8 cellular contexts compared by ENCODE assay signal in genomic region chr10:18650618-18651017, GRCh38. TPM values are rescaled to one million over a fixed set of nuclear protein-coding genes. Genes with fewer than 3 reads are reported as not detected.
DNase-seq lines count a peak whose midpoint lies in the region; ATAC-seq and TF ChIP-seq lines count a peak whose summit lies in the region.

No MANE protein-coding gene starts in this region.

- H3K4me1 ChIP-seq in body of pancreas (peaks cover 5% of the 10 kb centered on the region), mesodermal cell (ENCODE audit: control insufficient read depth, insufficient read depth, low read length, poor library complexity, severe bottlenecking) (no peaks in the 10 kb centered on the region)

- H3K4me3 ChIP-seq in Jurkat, Clone E6-1 (ENCODE audit: low read length): peak overlapping the region; percentile 93
- peak overlapping the region; percentile 13 to 49 for H3K4me3 ChIP-seq in body of pancreas
- H3K4me3 ChIP-seq in mesodermal cell (ENCODE audit: extremely low read depth, insufficient read depth, low read length, poor library complexity, severe bottlenecking): peak overlapping the region; percentile 76

- peaks cover 0 to 2% of the 10 kb centered on the region in 2 donors for H3K36me3 ChIP-seq in body of pancreas (replicated peaks in 1 of 2; ENCODE audit: insufficient read depth in 1 of 2, low read depth in 2 of 2)
- H3K36me3 ChIP-seq in mesodermal cell (ENCODE audit: control insufficient read depth, insufficient read depth, low read length): peaks cover 17% of the 10 kb centered on the region

- intact Hi-C loops in body of pancreas (cut with DNase I): no loop called here

- H3K27ac ChIP-seq in 22Rv1 (peak overlapping the region; percentile 83), body of pancreas (peak overlapping the region in 3 of 4 donors; percentile 76 to 91 (median 91)), mesodermal cell (ENCODE audit: low read depth, low read length, severe bottlenecking) (no peak overlapping the region)

- no peak for DNase-seq in Jurkat, Clone E6-1 (ENCODE audit: low read depth, low spot score)
- no peak for DNase-seq in body of pancreas
- no peak for DNase-seq in DMS153 (lab: John Stamatoyannopoulos, UW)
- DNase-seq in SK-N-DZ (ENCODE audit: low spot score): no peak
- DNase-seq in inferior parietal cortex (ENCODE audit: extremely low spot score): no peak

- H3K9me3 ChIP-seq in body of pancreas (no peaks in the 10 kb centered on the region), mesodermal cell (ENCODE audit: control insufficient read depth, low read length) (no peaks in the 10 kb centered on the region)

- ATAC-seq in body of pancreas: no peak
- ATAC-seq in GM21576 (IDR thresholded peaks at IDR 0.05; ENCODE audit: unreplicated experiment): no peak

- WGBS in body of pancreas, 2 donors: 2% methylated on average over 4 of the region's 4 CpGs
- 0 to 2% methylated on average over 3 of the region's 4 CpGs for WGBS in mesodermal cell (ENCODE audit: insufficient coverage in 2 of 2), 2 experiments

- TF ChIP-seq POLR2A in body of pancreas (IDR thresholded peaks at IDR 0.05): no peak

- TF ChIP-seq CTCF in 22Rv1 (IDR thresholded peaks at IDR 0.05) (no peak), body of pancreas (IDR thresholded peaks at IDR 0.05) (no peak)

- H3K27me3 ChIP-seq in body of pancreas: no peaks in the 10 kb centered on the region

RNA-seq across cellular contexts. Expression of gene NSUN6, which starts 0.8 kb away (rescaled TPM):
- 24.4 TPM for polyA plus RNA-seq in Jurkat, Clone E6-1 (2012; ENCODE audit: insufficient read depth, insufficient read length)
- 10 to 100 TPM; 19.5 to 21.4 TPM for total RNA-seq in body of pancreas
- polyA plus RNA-seq in mesodermal cell (2013, experiment 1 of 2): 11.9 TPM
- 11.1 TPM for polyA plus RNA-seq in mesodermal cell (2013, experiment 2 of 2)
- 16.2 and 17.2 TPM in 2 replicates for polyA plus RNA-seq in SK-N-DZ (2014; cell fraction: cytosol; rRNA removed)
- polyA plus RNA-seq in SK-N-DZ (2014; cell fraction: nucleus; rRNA removed): 25.2 and 30.9 TPM in 2 replicates

RNA-seq across cellular contexts. Expression of gene ARL5B, which starts 8.6 kb away (rescaled TPM):
- 8.8 TPM for polyA plus RNA-seq in Jurkat, Clone E6-1 (2012; ENCODE audit: insufficient read depth, insufficient read length)
- 10 to 100 TPM in 1 of 2 donors, 1 to 10 TPM in 1; 8.6 to 13.8 TPM for total RNA-seq in body of pancreas
- 45.2 TPM for polyA plus RNA-seq in mesodermal cell (2013, experiment 1 of 2)
- polyA plus RNA-seq in mesodermal cell (2013, experiment 2 of 2): 49.3 TPM
- polyA plus RNA-seq in SK-N-DZ (2014; cell fraction: cytosol; rRNA removed): 19.9 and 24.2 TPM in 2 replicates
- 19.0 and 26.0 TPM in 2 replicates for polyA plus RNA-seq in SK-N-DZ (2014; cell fraction: nucleus; rRNA removed)

Comparison
In these comparisons a context has a peak if more than half of its experiments do, and no peak if none do; other contexts are left out.
1. H3K4me3 ChIP-seq: peak in every context shown above with its lines; median percentile 93 in Jurkat, Clone E6-1; 76 in mesodermal cell; 31 in body of pancreas.